In the genomic region with DNA sequence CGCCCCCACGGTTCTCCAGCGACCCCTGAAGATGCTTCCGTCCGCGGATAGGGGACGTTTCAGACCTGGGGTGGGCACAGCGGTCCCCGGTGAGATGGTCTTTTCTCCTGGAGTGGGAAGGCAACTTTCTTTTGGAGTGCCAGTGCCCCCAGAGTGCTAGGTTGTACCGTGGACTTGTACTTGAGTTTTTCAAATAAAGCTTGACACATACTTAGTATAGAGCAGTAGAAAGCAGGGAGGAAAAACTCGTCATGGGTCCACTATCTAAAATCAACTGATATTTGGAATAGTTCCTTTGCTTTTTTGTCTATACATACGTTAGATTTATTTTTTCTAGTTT, we compare ENCODE assay signal across 8 cellular contexts. TPM values are rescaled to one million over a fixed set of nuclear protein-coding genes. Genes with fewer than 3 reads are reported as not detected.
DNase-seq lines count a peak whose midpoint lies in the region; ATAC-seq, FAIRE-seq and TF ChIP-seq lines count a peak whose summit lies in the region.

No MANE protein-coding gene starts in this region.

- H3K27ac Mint-ChIP-seq in activated naive CD8-positive, alpha-beta T cell treated with anti-CD3 and anti-CD28 coated beads, Interleukin-2, amount 50 U/mL, for 24 hours, result peak overlapping the region; percentile 52

- TF ChIP-seq RAD21 in HepG2 (CRISPR knock-in tag; IDR thresholded peaks at IDR 0.05), result no peak

- no peak for DNase-seq in activated naive CD8-positive, alpha-beta T cell treated with anti-CD3 and anti-CD28 coated beads, Interleukin-2, amount 50 U/mL, for 24 hours
- DNase-seq in HepG2 (ENCODE audit: low spot score), result no peak
- DNase-seq in transverse colon, result no peak
- DNase-seq in ureter (ENCODE audit: low spot score), result no peak
- DNase-seq in SIG-M5 (lab: John Stamatoyannopoulos, UW), result no peak
- DNase-seq in NCI-H526 (lab: John Stamatoyannopoulos, UW), result no peak

- no peaks in the 10 kb centered on the region for H3K36me3 ChIP-seq in HepG2 (replicated peaks in 1 of 2; ENCODE audit: control insufficient read depth in 1 of 2, insufficient read depth in 2 of 2, low read length in 2 of 2)
- H3K36me3 ChIP-seq in transverse colon, result no peaks in the 10 kb centered on the region

- POLR2A ChIA-PET in HepG2 (lab: Yijun Ruan, JAX), result interaction anchor here (0.8 to 1.2 kb wide), 2 partner anchors 199 to 246 kb away, joined by 3 read pairs; partner anchors contain the start of genes BBIP1 and PDCD4

- BruUV-seq in HepG2 (replicated peaks; lab: Mats Ljungman, UMichigan), result no TSS peak

- peak overlapping the region; percentile 79 for H3K4me3 Mint-ChIP-seq in activated naive CD8-positive, alpha-beta T cell treated with anti-CD3 and anti-CD28 coated beads, Interleukin-2, amount 50 U/mL, for 24 hours

- H3K27me3 ChIP-seq in HepG2 (ENCODE audit: control insufficient read depth in 1 of 2, insufficient read depth in 2 of 2, low read length in 2 of 2) (peaks cover 0 to 31% of the 10 kb centered on the region in 2 experiments; a peak in 2 of 5 replicates), transverse colon (peaks cover 18% of the 10 kb centered on the region)

- peak overlapping the region; percentile 54 for H3K9ac ChIP-seq in HepG2 (ENCODE audit: insufficient read depth, low read depth, low read length)

- intact Hi-C loops in HepG2 (cut with micrococcal nuclease; ENCODE audit: unreplicated experiment) (loop anchor here (2.0 kb wide), 1 partner anchor 62 kb away; no protein-coding TSS in a partner anchor), transverse colon (cut with DNase I; ENCODE audit: low total_unique reads) (no loop called here)

- no peaks in the 10 kb centered on the region for H4K20me1 ChIP-seq in HepG2 (ENCODE audit: insufficient read depth, low read length)

- no peaks in the 10 kb centered on the region for H3K36me3 Mint-ChIP-seq in activated naive CD8-positive, alpha-beta T cell treated with anti-CD3 and anti-CD28 coated beads, Interleukin-2, amount 50 U/mL, for 24 hours (ENCODE audit: low read depth)

- peak overlapping the region; percentile 82 for H3K4me2 ChIP-seq in HepG2 (ENCODE audit: low read depth, low read length)

- CTCF ChIA-PET in HepG2 (lab: Yijun Ruan, JAX; ENCODE audit: low intra/inter-chr PET ratio, low total read pairs), result interaction anchor here (1.7 kb wide), 1 partner anchor 63 kb away, joined by 7 read pairs; no protein-coding TSS in a partner anchor

- peaks cover 22% of the 10 kb centered on the region for H3K27me3 Mint-ChIP-seq in activated naive CD8-positive, alpha-beta T cell treated with anti-CD3 and anti-CD28 coated beads, Interleukin-2, amount 50 U/mL, for 24 hours

- TF ChIP-seq CTCF in HepG2 (CRISPR knock-in tag; IDR thresholded peaks at IDR 0.05) (no peak), transverse colon (IDR thresholded peaks at IDR 0.05) (no peak)

- no peaks in the 10 kb centered on the region for H3K79me2 ChIP-seq in HepG2 (ENCODE audit: insufficient read depth, low read length)

- H3K9me3 Mint-ChIP-seq in activated naive CD8-positive, alpha-beta T cell treated with anti-CD3 and anti-CD28 coated beads, Interleukin-2, amount 50 U/mL, for 24 hours, result no peaks in the 10 kb centered on the region

- ATAC-seq in GM19324 (IDR thresholded peaks at IDR 0.05; ENCODE audit: low FRiP score, unreplicated experiment) (peak; percentile 26), HG03064 (IDR thresholded peaks at IDR 0.05; ENCODE audit: low read depth, unreplicated experiment) (peak; percentile 26), HepG2 (peak; percentile 69)
- peak; percentile 34 for ATAC-seq in activated naive CD8-positive, alpha-beta T cell treated with anti-CD3 and anti-CD28 coated beads, Interleukin-2, amount 50 U/mL, for 24 hours

- H3K4me3 ChIP-seq in HepG2 (replicated peaks in 1 of 3; ENCODE audit: insufficient read depth in 1 of 3, low read depth in 2 of 3, low read length in 3 of 3) (peak overlapping the region; percentile 55 to 79 (median 62)), transverse colon (peak overlapping the region; percentile 41 to 55 (median 50))

- TF ChIP-seq EP300 in HepG2 (IDR thresholded peaks at IDR 0.05; ENCODE audit: low read depth in 2 of 2, low read length in 2 of 2) (no peak), HepG2 (CRISPR knock-in tag; IDR thresholded peaks at IDR 0.05; ENCODE audit: borderline replicate concordance) (no peak), transverse colon (IDR thresholded peaks at IDR 0.05; ENCODE audit: low read depth) (no peak)

- H3K4me1 ChIP-seq in HepG2 (ENCODE audit: insufficient read depth, low read length) (0 out of 2 replicates have a peak, but pooled peaks cover 4% of the 10 kb centered on the region), transverse colon (peaks cover 0 to 11% (median 2%) of the 10 kb centered on the region in 4 donors)

- no peak for FAIRE-seq in HepG2 (lab: Jason Lieb, UNC)

- in situ Hi-C loops in HepG2 (cut with HindIII; ENCODE audit: extremely low pct_ligation_motif_present, low pct_unique_long_range_greater_than_20kb), result loop anchor here (5.0 kb wide), 1 partner anchor 60 kb away; no protein-coding TSS in a partner anchor
- in situ Hi-C loops in transverse colon (cut with MboI; ENCODE audit: low pct_ligation_motif_present in 1 of 4, low pct_unique_long_range_greater_than_20kb in 1 of 4, low sequenced_read_pairs in 3 of 4), result loop anchor here in 1 of 4 donors (10.0 kb wide), 1 partner anchor 68 kb away; no protein-coding TSS in a partner anchor

- no peaks in the 10 kb centered on the region for H3K9me3 ChIP-seq in HepG2 (ENCODE audit: low read length)
- H3K9me3 ChIP-seq in transverse colon, result no peaks in the 10 kb centered on the region

- H3K27ac ChIP-seq in HepG2 (ENCODE audit: extremely low read length, insufficient read depth, low read length), result no peak overlapping the region
- H3K27ac ChIP-seq in transverse colon, result peak overlapping the region; percentile 49 to 70 (median 58)

- H2AFZ ChIP-seq in HepG2 (ENCODE audit: low read length), result no peak overlapping the region

- 6% methylated on average over 5 of the region's 12 CpGs for WGBS in HepG2 (ENCODE audit: low lambda C conversion rate)
- WGBS in transverse colon (ENCODE audit: low coverage in 1 of 2), 2 donors, result 2 to 13% methylated on average over 3 to 12 of the region's 12 CpGs

- peaks cover 2% of the 10 kb centered on the region for H3K4me1 Mint-ChIP-seq in activated naive CD8-positive, alpha-beta T cell treated with anti-CD3 and anti-CD28 coated beads, Interleukin-2, amount 50 U/mL, for 24 hours

- no peak for TF ChIP-seq POLR2A in HepG2 (IDR thresholded peaks at IDR 0.05; ENCODE audit: insufficient read depth in 1 of 2, low read depth in 2 of 2, low read length in 2 of 2)
- TF ChIP-seq POLR2A in transverse colon (IDR thresholded peaks at IDR 0.05), result no peak

TF ChIP-seq in HepG2, 621 proteins besides CTCF, POLR2A, EP300 and RAD21 (continues in another document):
- TF ChIP-seq, protein P1, sequence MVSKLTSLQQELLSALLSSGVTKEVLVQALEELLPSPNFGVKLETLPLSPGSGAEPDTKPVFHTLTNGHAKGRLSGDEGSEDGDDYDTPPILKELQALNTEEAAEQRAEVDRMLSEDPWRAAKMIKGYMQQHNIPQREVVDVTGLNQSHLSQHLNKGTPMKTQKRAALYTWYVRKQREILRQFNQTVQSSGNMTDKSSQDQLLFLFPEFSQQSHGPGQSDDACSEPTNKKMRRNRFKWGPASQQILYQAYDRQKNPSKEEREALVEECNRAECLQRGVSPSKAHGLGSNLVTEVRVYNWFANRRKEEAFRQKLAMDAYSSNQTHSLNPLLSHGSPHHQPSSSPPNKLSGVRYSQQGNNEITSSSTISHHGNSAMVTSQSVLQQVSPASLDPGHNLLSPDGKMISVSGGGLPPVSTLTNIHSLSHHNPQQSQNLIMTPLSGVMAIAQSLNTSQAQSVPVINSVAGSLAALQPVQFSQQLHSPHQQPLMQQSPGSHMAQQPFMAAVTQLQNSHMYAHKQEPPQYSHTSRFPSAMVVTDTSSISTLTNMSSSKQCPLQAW (CRISPR knock-in tag; IDR thresholded peaks at IDR 0.05), result 0 out of 2 replicates have a peak, but pooled peaks have one; percentile 10
- TF ChIP-seq, protein P2, sequence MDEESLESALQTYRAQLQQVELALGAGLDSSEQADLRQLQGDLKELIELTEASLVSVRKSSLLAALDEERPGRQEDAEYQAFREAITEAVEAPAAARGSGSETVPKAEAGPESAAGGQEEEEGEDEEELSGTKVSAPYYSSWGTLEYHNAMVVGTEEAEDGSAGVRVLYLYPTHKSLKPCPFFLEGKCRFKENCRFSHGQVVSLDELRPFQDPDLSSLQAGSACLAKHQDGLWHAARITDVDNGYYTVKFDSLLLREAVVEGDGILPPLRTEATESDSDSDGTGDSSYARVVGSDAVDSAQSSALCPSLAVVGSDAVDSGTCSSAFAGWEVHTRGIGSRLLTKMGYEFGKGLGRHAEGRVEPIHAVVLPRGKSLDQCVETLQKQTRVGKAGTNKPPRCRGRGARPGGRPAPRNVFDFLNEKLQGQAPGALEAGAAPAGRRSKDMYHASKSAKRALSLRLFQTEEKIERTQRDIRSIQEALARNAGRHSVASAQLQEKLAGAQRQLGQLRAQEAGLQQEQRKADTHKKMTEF (CRISPR knock-in tag; IDR thresholded peaks at IDR 0.05), result no peak
- no peak for TF ChIP-seq ZNF75D (CRISPR knock-in tag; IDR thresholded peaks at IDR 0.05; ENCODE audit: borderline replicate concordance)

RNA-seq across cellular contexts. Expression of gene RBM20, which starts 28.4 kb away (rescaled TPM):
- total RNA-seq in HepG2 (2016; rRNA removed; fragmentation: Illumina TruSeq; extraction: Trizol) (0.02 TPM in 1 of 2 replicates, not detected in the other), transverse colon (10 to 100 TPM in 1 of 4 donors, 1 to 10 TPM in 3; 1.2 to 10.5 (median 2.9) TPM), ureter (0.68 TPM)
- not detected in 2 replicates for total RNA-seq in HepG2 (2016; cell fraction: cytosol; rRNA removed; fragmentation: Illumina TruSeq; extraction: Trizol; ENCODE audit: low read depth)
- total RNA-seq in HepG2 (2016; cell fraction: insoluble cytoplasmic fraction; rRNA removed; fragmentation: Illumina TruSeq; extraction: Trizol), result 0.03 and 0.06 TPM in 2 replicates
- not detected in 2 replicates for total RNA-seq in HepG2 (2016; cell fraction: membrane; rRNA removed; fragmentation: Illumina TruSeq; extraction: Trizol)
- total RNA-seq in HepG2 (2016; cell fraction: nucleus; rRNA removed; fragmentation: Illumina TruSeq; extraction: Trizol), result 0.13 TPM in 1 of 2 replicates, not detected in the other
- 0.16 and 0.22 TPM in 2 replicates for polyA plus RNA-seq in HepG2 (2011; rRNA removed)
- 0.04 TPM in 2 replicates for polyA plus RNA-seq in HepG2 (2011; cell fraction: cytosol; rRNA removed)
- 0.32 and 0.40 TPM in 2 replicates for polyA plus RNA-seq in HepG2 (2011; cell fraction: nucleus; rRNA removed)
- polyA plus RNA-seq in HepG2 (2012), result 0.09 TPM in 2 replicates
- not detected in 2 replicates for polyA plus RNA-seq in HepG2 (2016; cell fraction: cytosol; fragmentation: Illumina TruSeq; extraction: Trizol; ENCODE audit: low read depth)
- polyA plus RNA-seq in HepG2 (2016; cell fraction: insoluble cytoplasmic fraction; fragmentation: Illumina TruSeq; extraction: Trizol; ENCODE audit: low read depth), result not detected in 2 replicates
- polyA plus RNA-seq in HepG2 (2016; cell fraction: membrane; fragmentation: Illumina TruSeq; extraction: Trizol; ENCODE audit: low read depth), result 0.02 and 0.16 TPM in 2 replicates
- polyA plus RNA-seq in HepG2 (2016; cell fraction: nucleus; fragmentation: Illumina TruSeq; extraction: Trizol; ENCODE audit: insufficient read depth, low read depth), result 0.17 and 0.34 TPM in 2 replicates
- not detected in 2 replicates for polyA minus RNA-seq in HepG2 (2011; rRNA and poly(A)+ RNA removed; ENCODE audit: low replicate concordance)
- polyA minus RNA-seq in HepG2 (2011; cell fraction: cytosol; rRNA and poly(A)+ RNA removed), result not detected in 2 replicates
- polyA minus RNA-seq in HepG2 (2011; cell fraction: nucleus; rRNA and poly(A)+ RNA removed), result 0.12 and 0.13 TPM in 2 replicates
